ENCODE assay signal across 22 cellular contexts in the genomic region with DNA sequence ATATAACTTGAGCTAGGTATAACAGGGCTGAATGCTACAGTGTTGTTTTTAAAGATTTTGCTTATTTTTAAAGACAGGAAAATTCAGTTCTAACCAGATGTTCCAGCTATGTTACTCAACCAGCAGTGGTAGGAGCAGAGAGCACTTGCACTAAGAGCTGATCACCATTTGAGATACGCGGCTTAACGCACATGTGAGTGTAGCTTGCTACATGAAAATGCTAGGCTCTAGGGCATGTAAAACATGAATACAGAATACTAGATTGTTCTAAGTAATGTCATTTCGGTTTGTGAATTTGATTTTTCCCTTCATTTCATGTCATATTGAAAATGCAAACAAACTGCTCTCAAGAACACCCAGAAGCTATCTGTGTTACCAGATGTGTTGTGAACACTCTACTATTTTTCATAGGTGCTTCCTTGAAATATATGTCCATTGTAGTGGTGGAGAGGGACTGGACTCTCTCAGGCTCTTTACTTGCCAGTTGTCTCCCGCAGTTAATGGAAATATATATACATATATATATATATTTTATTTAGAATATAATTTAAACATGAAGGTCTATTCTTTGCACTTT. TPM values are rescaled to one million over a fixed set of nuclear protein-coding genes. Genes with fewer than 3 reads are reported as not detected.
DNase-seq lines count a peak whose midpoint lies in the region; ATAC-seq, FAIRE-seq and TF ChIP-seq lines count a peak whose summit lies in the region.
"Had no signal": no experiment of that assay in that cellular context is flagged by ENCODE, and none has a peak within 500 bp of the region (broad histone marks: within the 10 kb centered on the region; RNA-seq: fewer than 3 reads in every experiment).

No MANE protein-coding gene starts in this region.

- no peaks in the 10 kb centered on the region for H3K9me1 ChIP-seq in K562 (ENCODE audit: control insufficient read depth, insufficient read depth, low read length)

- H3K27ac ChIP-seq in K562 (ENCODE audit: extremely low read depth, low read depth, low read length): no peak overlapping the region
- no peak overlapping the region for H3K27ac ChIP-seq in HepG2 (ENCODE audit: extremely low read length, insufficient read depth, low read length)
- H3K27ac ChIP-seq: C4-2B, HL-60 had no signal

- H3K36me3 ChIP-seq in K562 (ENCODE audit: control insufficient read depth, insufficient read depth, low read length): no peaks in the 10 kb centered on the region
- 0 out of 5 replicates have a peak, but pooled peaks cover 0 to 10% of the 10 kb centered on the region in 2 experiments for H3K36me3 ChIP-seq in HepG2 (replicated peaks in 1 of 2; ENCODE audit: control insufficient read depth in 1 of 2, insufficient read depth in 2 of 2, low read length in 2 of 2)

- POLR2A ChIA-PET in K562 (lab: Yijun Ruan, JAX): interaction anchor here (0.6 kb wide), 1 partner anchor 331 kb away, joined by 3 read pairs; no protein-coding TSS in a partner anchor
- POLR2A ChIA-PET in HepG2 (lab: Yijun Ruan, JAX): interaction anchor here (2.1 kb wide), 1 partner anchor 23 kb away, joined by 8 read pairs; no protein-coding TSS in a partner anchor

- intact Hi-C loops in K562 (cut with micrococcal nuclease): no loop called here
- intact Hi-C loops in HepG2 (cut with micrococcal nuclease; ENCODE audit: unreplicated experiment): loop anchor here (5.0 kb wide), 1 partner anchor 688 kb away; no protein-coding TSS in a partner anchor

- H3K9me3 ChIP-seq in K562 (replicated peaks; ENCODE audit: control insufficient read depth, insufficient read depth, low read depth, low read length) (no peaks in the 10 kb centered on the region), HepG2 (ENCODE audit: low read length) (no peaks in the 10 kb centered on the region)
- H3K9me3 ChIP-seq: Caco-2 had no signal

- no peaks in the 10 kb centered on the region for H3K4me1 ChIP-seq in K562 (replicated peaks in 1 of 2; ENCODE audit: control insufficient read depth in 2 of 2, insufficient read depth in 2 of 2, low read length in 2 of 2)
- peaks cover 7% of the 10 kb centered on the region for H3K4me1 ChIP-seq in HepG2 (ENCODE audit: insufficient read depth, low read length)

- H3K27me3 ChIP-seq in K562 (ENCODE audit: control insufficient read depth in 2 of 2, insufficient read depth in 2 of 2, low read length in 2 of 2): no peaks in the 10 kb centered on the region
- H3K27me3 ChIP-seq in HepG2 (ENCODE audit: control insufficient read depth in 1 of 2, insufficient read depth in 2 of 2, low read length in 2 of 2): no peaks in the 10 kb centered on the region

- no peak for TF ChIP-seq RAD21 in K562 (CRISPR knock-in tag; conservative IDR thresholded peaks at IDR 0.05 in 1 of 2, IDR thresholded peaks at IDR 0.05 in 1 of 2)
- TF ChIP-seq RAD21 in HepG2 (CRISPR knock-in tag; IDR thresholded peaks at IDR 0.05): no peak

- 15% methylated on average over 5 of the region's 5 CpGs for whole genome bisulfite sequencing in K562 (ENCODE audit: insufficient coverage, low coverage, missing lambda C conversion rate)
- WGBS in HepG2 (ENCODE audit: low lambda C conversion rate): 98% methylated on average over 5 of the region's 5 CpGs

- H3K79me2 ChIP-seq in K562 (ENCODE audit: control insufficient read depth, insufficient read depth, low read length) (no peaks in the 10 kb centered on the region), HepG2 (ENCODE audit: insufficient read depth, low read length) (no peaks in the 10 kb centered on the region)

- H3K4me3 ChIP-seq in K562 (no peak overlapping the region), HepG2 (replicated peaks in 1 of 3; ENCODE audit: insufficient read depth in 1 of 3, low read depth in 2 of 3, low read length in 3 of 3) (no peak overlapping the region)
- H3K4me3 ChIP-seq: GM23338 had no signal

- TF ChIP-seq CTCF in K562 (IDR thresholded peaks at IDR 0.05 in 2 of 3, conservative IDR thresholded peaks at IDR 0.05 in 1 of 3; ENCODE audit: insufficient read depth in 2 of 3, low read depth in 1 of 3, low read length in 3 of 3) (no peak), HepG2 (CRISPR knock-in tag; IDR thresholded peaks at IDR 0.05) (no peak)

- H4K20me1 ChIP-seq in K562 (replicated peaks; ENCODE audit: control insufficient read depth, insufficient read depth, low read length) (no peaks in the 10 kb centered on the region), HepG2 (ENCODE audit: insufficient read depth, low read length) (no peaks in the 10 kb centered on the region)

- BruUV-seq in K562 (replicated peaks; lab: Mats Ljungman, UMichigan) (no TSS peak), HepG2 (replicated peaks; lab: Mats Ljungman, UMichigan) (no TSS peak)

- no peak for ATAC-seq in K562
- no peak for ATAC-seq in HepG2
- no peak for ATAC-seq in GM21717 (IDR thresholded peaks at IDR 0.05; ENCODE audit: unreplicated experiment)
- ATAC-seq: GM23338 had no signal

- H3K9ac ChIP-seq in K562 (ENCODE audit: insufficient read depth in 1 of 2, low read depth in 2 of 2, low read length in 2 of 2): no peak overlapping the region
- no peak overlapping the region for H3K9ac ChIP-seq in HepG2 (ENCODE audit: insufficient read depth, low read depth, low read length)

- H3K4me2 ChIP-seq in K562 (ENCODE audit: insufficient read depth, low read length) (no peak overlapping the region), HepG2 (ENCODE audit: low read depth, low read length) (no peak overlapping the region)
- H3K4me2 ChIP-seq: GM23338 had no signal

- FAIRE-seq in A204.1 (lab: Jason Lieb, UNC): peak; percentile 11
- FAIRE-seq in K562 (lab: Jason Lieb, UNC): peak; percentile 6
- no peak for FAIRE-seq in HepG2 (lab: Jason Lieb, UNC)
- FAIRE-seq in GM19239 (lab: Jason Lieb, UNC): no peak
- FAIRE-seq: D721Med, G401.6, GM12892, GM18507, H54 had no signal

- DNase-seq in MV-4-11 (lab: John Stamatoyannopoulos, UW) (peak; percentile 36), K562 (ENCODE audit: extremely low read depth in 1 of 4, low spot score in 3 of 4) (no peak), HepG2 (ENCODE audit: low spot score) (no peak), GM19239 (ENCODE audit: insufficient read length, low spot score) (no peak), cortex of kidney (lab: John Stamatoyannopoulos, UW) (no peak), ACHN (no peak)
- DNase-seq: 8988T; Caco-2; CD4-positive, alpha-beta T cell; HCEC 1CT; IMR-90; KBM-7 had no signal

- CTCF ChIA-PET in K562 (lab: Yijun Ruan, JAX; ENCODE audit: low intra/inter-chr PET ratio) (no interaction called here), HepG2 (lab: Yijun Ruan, JAX; ENCODE audit: low intra/inter-chr PET ratio, low total read pairs) (no interaction called here)

- no peak for TF ChIP-seq EP300 in K562 (IDR thresholded peaks at IDR 0.05; ENCODE audit: low read length)
- TF ChIP-seq EP300 in HepG2 (IDR thresholded peaks at IDR 0.05; ENCODE audit: low read depth in 2 of 2, low read length in 2 of 2): no peak
- no peak for TF ChIP-seq EP300 in HepG2 (CRISPR knock-in tag; IDR thresholded peaks at IDR 0.05; ENCODE audit: borderline replicate concordance)

- in situ Hi-C loops in K562 (cut with MboI) (no loop called here), HepG2 (cut with HindIII; ENCODE audit: extremely low pct_ligation_motif_present, low pct_unique_long_range_greater_than_20kb) (no loop called here), ACHN (cut with HindIII; ENCODE audit: low pct_ligation_motif_present, low pct_unique_long_range_greater_than_20kb, low sequenced_read_pairs) (no loop called here)

- H2AFZ ChIP-seq in K562 (ENCODE audit: low read depth, low read length) (no peak overlapping the region), HepG2 (ENCODE audit: low read length) (no peak overlapping the region)
- H2AFZ ChIP-seq: GM23338 had no signal

- no peak for TF ChIP-seq POLR2A in K562 (conservative IDR thresholded peaks at IDR 0.05)
- no peak for TF ChIP-seq POLR2A in HepG2 (IDR thresholded peaks at IDR 0.05; ENCODE audit: insufficient read depth in 1 of 2, low read depth in 2 of 2, low read length in 2 of 2)

RNA-seq across cellular contexts. Expression of a gene that starts 10.8 kb away (rescaled TPM):
- total RNA-seq in K562 (2011; cell fraction: chromatin; rRNA removed; ENCODE audit: low replicate concordance): 0.05 TPM in 1 of 2 replicates, not detected in the other
- total RNA-seq in K562 (2011; cell fraction: nucleolus; rRNA removed): under 0.01 TPM in 1 of 2 replicates, not detected in the other
- total RNA-seq in K562 (2011; cell fraction: nucleoplasm; rRNA removed): not detected in 2 replicates
- under 0.01 TPM in 1 of 2 replicates, not detected in the other for total RNA-seq in K562 (2014; rRNA removed)
- not detected in 2 replicates for total RNA-seq in K562 (2014; rRNA removed; fragmentation: Illumina TruSeq; extraction: Trizol)
- 0.04 TPM in 1 of 2 replicates, not detected in the other for total RNA-seq in K562 (2015; rRNA removed; fragmentation: Illumina TruSeq; extraction: Trizol)
- not detected in 2 replicates for total RNA-seq in K562 (2021)
- polyA plus RNA-seq in K562 (2011; rRNA removed): 0.09 TPM in 1 of 2 replicates, not detected in the other
- polyA plus RNA-seq in K562 (2011; cell fraction: cytosol; rRNA removed): not detected in 2 replicates
- polyA plus RNA-seq in K562 (2011; cell fraction: nucleus; rRNA removed): 0.04 TPM in 1 of 2 replicates, not detected in the other
- polyA plus RNA-seq in K562 (2012): 0.03 and 0.08 TPM in 2 replicates
- 0.03 TPM in 1 of 2 replicates, not detected in the other for polyA plus RNA-seq in K562 (2014; fragmentation: Illumina TruSeq; extraction: Trizol)
- not detected for polyA plus RNA-seq in K562 (2014; fragmentation: Nextera tagmentation; extraction: Ambion mirVana)
- 0.03 and 0.07 TPM in 2 replicates for polyA plus RNA-seq in K562 (2014; rRNA removed)
- polyA minus RNA-seq in K562 (2011; rRNA and poly(A)+ RNA removed): 0.03 TPM in 1 of 2 replicates, not detected in the other
- polyA minus RNA-seq in K562 (2011; cell fraction: cytosol; rRNA and poly(A)+ RNA removed): not detected in 2 replicates
- not detected in 2 replicates for polyA minus RNA-seq in K562 (2011; cell fraction: nucleus; rRNA and poly(A)+ RNA removed)
- 0.04 and 0.08 TPM in 2 replicates for total RNA-seq in HepG2 (2016; rRNA removed; fragmentation: Illumina TruSeq; extraction: Trizol)
- total RNA-seq in HepG2 (2016; cell fraction: cytosol; rRNA removed; fragmentation: Illumina TruSeq; extraction: Trizol; ENCODE audit: low read depth): 0.09 TPM in 1 of 2 replicates, not detected in the other
- total RNA-seq in HepG2 (2016; cell fraction: insoluble cytoplasmic fraction; rRNA removed; fragmentation: Illumina TruSeq; extraction: Trizol): 0.03 and 0.04 TPM in 2 replicates
- 0.03 TPM in 1 of 2 replicates, not detected in the other for total RNA-seq in HepG2 (2016; cell fraction: membrane; rRNA removed; fragmentation: Illumina TruSeq; extraction: Trizol)
- 0.16 TPM in 1 of 2 replicates, not detected in the other for total RNA-seq in HepG2 (2016; cell fraction: nucleus; rRNA removed; fragmentation: Illumina TruSeq; extraction: Trizol)
- polyA plus RNA-seq in HepG2 (2011; rRNA removed): 0.17 and 0.27 TPM in 2 replicates
- 0.05 and 0.21 TPM in 2 replicates for polyA plus RNA-seq in HepG2 (2011; cell fraction: cytosol; rRNA removed)
- polyA plus RNA-seq in HepG2 (2011; cell fraction: nucleus; rRNA removed): 0.80 and 1.8 TPM in 2 replicates
- polyA plus RNA-seq in HepG2 (2012): 0.08 and 0.27 TPM in 2 replicates
- polyA plus RNA-seq in HepG2 (2016; cell fraction: cytosol; fragmentation: Illumina TruSeq; extraction: Trizol; ENCODE audit: low read depth): not detected in 2 replicates
- 0.11 and 0.14 TPM in 2 replicates for polyA plus RNA-seq in HepG2 (2016; cell fraction: insoluble cytoplasmic fraction; fragmentation: Illumina TruSeq; extraction: Trizol; ENCODE audit: low read depth)
- polyA plus RNA-seq in HepG2 (2016; cell fraction: membrane; fragmentation: Illumina TruSeq; extraction: Trizol; ENCODE audit: low read depth): not detected in 2 replicates
- polyA plus RNA-seq in HepG2 (2016; cell fraction: nucleus; fragmentation: Illumina TruSeq; extraction: Trizol; ENCODE audit: insufficient read depth, low read depth): 0.25 and 0.27 TPM in 2 replicates
- polyA minus RNA-seq in HepG2 (2011; rRNA and poly(A)+ RNA removed; ENCODE audit: low replicate concordance): 0.32 TPM in 1 of 2 replicates, not detected in the other
- polyA minus RNA-seq in HepG2 (2011; cell fraction: cytosol; rRNA and poly(A)+ RNA removed): 0.20 TPM in 1 of 2 replicates, not detected in the other
- 0.37 and 0.64 TPM in 2 replicates for polyA minus RNA-seq in HepG2 (2011; cell fraction: nucleus; rRNA and poly(A)+ RNA removed)
